ENCODE assay signal across 9 cellular contexts in genomic region chr14:62117718-62118164, GRCh38.
DNase-seq lines count a peak whose midpoint lies in the region; ATAC-seq, FAIRE-seq and TF ChIP-seq lines count a peak whose summit lies in the region.
"Had no signal": no experiment of that assay in that cellular context is flagged by ENCODE, and none has a peak within 500 bp of the region (broad histone marks: within the 10 kb centered on the region; RNA-seq: fewer than 3 reads in every experiment).

No MANE protein-coding gene starts in this region.

- no peak for FAIRE-seq in pancreas (lab: Jason Lieb, UNC)
- FAIRE-seq: K562 had no signal

- H3K9me3 Mint-ChIP-seq in endodermal cell = no peaks in the 10 kb centered on the region

- 22 to 23% methylated on average over 13 of the region's 13 CpGs for WGBS in endodermal cell (ENCODE audit: insufficient coverage in 1 of 2, insufficient read length in 1 of 2), 2 experiments
- WGBS in pancreas, 2 donors = 8 to 10% methylated on average over 13 of the region's 13 CpGs

- H3K9ac ChIP-seq in endodermal cell (ENCODE audit: extremely low read depth, low read length, poor library complexity, severe bottlenecking) = no peak overlapping the region

- no peak overlapping the region for H3K27ac Mint-ChIP-seq in endodermal cell

- H3K4me1 ChIP-seq in endodermal cell (ENCODE audit: control insufficient read depth, insufficient read depth, low read length) (no peaks in the 10 kb centered on the region), pancreas (peaks cover 0 to 7% (median 0%) of the 10 kb centered on the region in 3 donors)

- H3K27me3 Mint-ChIP-seq in endodermal cell (ENCODE audit: insufficient read depth) = peaks cover 79% of the 10 kb centered on the region

- ATAC-seq in pancreas (peak; percentile 16 to 52 (median 26)), GM21367 (IDR thresholded peaks at IDR 0.05; ENCODE audit: unreplicated experiment) (no peak)

- no peaks in the 10 kb centered on the region for H3K9me3 ChIP-seq in endodermal cell (ENCODE audit: control insufficient read depth, low read length)
- no peaks in the 10 kb centered on the region for H3K9me3 ChIP-seq in pancreas

- H3K4me3 Mint-ChIP-seq in endodermal cell = peak overlapping the region; percentile 65

- intact Hi-C loops in pancreas (cut with DNase I) = no loop called here

- peak; percentile 18 for DNase-seq in EH (ENCODE audit: low read depth)
- DNase-seq in NCI-H146 (lab: John Stamatoyannopoulos, UW) = peak; percentile 29
- DNase-seq in endodermal cell = no peak
- DNase-seq in pancreas = no peak
- no peak for DNase-seq in NCI-H128 (lab: John Stamatoyannopoulos, UW; ENCODE audit: unreplicated experiment)
- no peak for DNase-seq in A172 (ENCODE audit: low spot score)
- no peak for DNase-seq in DMS153 treated with DMSO at 0.1 percent for 48 hours (lab: John Stamatoyannopoulos, UW; ENCODE audit: unreplicated experiment)

- H3K27me3 ChIP-seq in endodermal cell (ENCODE audit: control insufficient read depth, insufficient read depth, low read length, poor library complexity, severe bottlenecking) (peaks cover 84% of the 10 kb centered on the region), pancreas (peaks cover 0 to 21% (median 7%) of the 10 kb centered on the region in 4 donors)

- H3K27ac ChIP-seq in endodermal cell (ENCODE audit: low read depth, low read length) = no peak overlapping the region
- H3K27ac ChIP-seq in pancreas = no peak overlapping the region

- no peak for TF ChIP-seq CTCF in endodermal cell (conservative IDR thresholded peaks at IDR 0.05)
- no peak for TF ChIP-seq CTCF in pancreas (IDR thresholded peaks at IDR 0.05)

- no peaks in the 10 kb centered on the region for H3K36me3 Mint-ChIP-seq in endodermal cell (ENCODE audit: low read depth)

- H3K4me3 ChIP-seq in endodermal cell (ENCODE audit: low read length) (peak overlapping the region; percentile 79), pancreas (peak overlapping the region in 2 of 4 donors; percentile 21 to 44)
- H3K4me3 ChIP-seq: K562 had no signal

- H3K36me3 ChIP-seq in endodermal cell (ENCODE audit: control insufficient read depth, insufficient read depth, low read length) (no peaks in the 10 kb centered on the region), pancreas (no peaks in the 10 kb centered on the region)

- H3K4me1 Mint-ChIP-seq in endodermal cell = peaks cover 5% of the 10 kb centered on the region

Comparison
In these comparisons a context has a peak if more than half of its experiments do, and no peak if none do; other contexts are left out.
1. DNase-seq: peak in EH (single experiment) and NCI-H146 (single experiment); none in endodermal cell (single experiment), pancreas (0 of 6), NCI-H128 (single experiment), A172 (single experiment) and DMS153 treated with DMSO at 0.1 percent for 48 hours (single experiment).